Comparison of ENCODE assay signal across 15 cellular contexts in genomic region chr19:45881082-45881908, GRCh38. TPM values are rescaled to one million over a fixed set of nuclear protein-coding genes. Genes with fewer than 3 reads are reported as not detected.
A peak's percentile ranks its signal among the peaks of the same experiment; 100 is the strongest.
DNase-seq lines count a peak whose midpoint lies in the region; ATAC-seq and FAIRE-seq lines count a peak whose summit lies in the region.
"Had no signal": no experiment of that assay in that cellular context is flagged by ENCODE, and none has a peak within 500 bp of the region (broad histone marks: within the 10 kb centered on the region; RNA-seq: fewer than 3 reads in every experiment).

No MANE protein-coding gene starts in this region.

- peak overlapping the region; percentile 81 for H2AK5ac ChIP-seq in neuronal stem cell (ENCODE audit: low read depth, low read length)

- no peak overlapping the region for H2BK120ac ChIP-seq in neuronal stem cell (ENCODE audit: low read depth, low read length)

- DNase-seq in GM18507 (ENCODE audit: extremely low spot score, insufficient read length, low read depth), result no peak
- peak; percentile 5 for DNase-seq in NCI-H146 treated with DMSO at 0.1 percent for 48 hours (lab: John Stamatoyannopoulos, UW; ENCODE audit: unreplicated experiment)
- DNase-seq in neuronal stem cell (ENCODE audit: low spot score), result no peak
- no peak for DNase-seq in SK-N-DZ (ENCODE audit: low spot score)
- DNase-seq in NCI-H128 (lab: John Stamatoyannopoulos, UW; ENCODE audit: unreplicated experiment), result no peak
- DNase-seq: activated CD8-positive, alpha-beta T cell treated with anti-CD3 and anti-CD28 coated beads, Interleukin-2, amount 10 ng/mL, durations not matched to agents 7 days and 5 days; activated gamma-delta T cell treated with Interleukin-2 at 50 U/mL for 16 hours; CD4-positive, CD25-positive, alpha-beta regulatory T cell; gastrocnemius medialis; HCEC 1CT; Kasumi-1 had no signal

- H3K9ac ChIP-seq in endocrine pancreas (ENCODE audit: control insufficient read depth, insufficient read depth, low read length), result peak overlapping the region; percentile 80
- no peak overlapping the region for H3K9ac ChIP-seq in neuronal stem cell (ENCODE audit: low read depth, low read length, poor library complexity)

- peak overlapping the region; percentile 27 for H3K18ac ChIP-seq in neuronal stem cell (ENCODE audit: low read length)

- no peak overlapping the region for H3K14ac ChIP-seq in neuronal stem cell (ENCODE audit: low read length)

- H3K4me2 ChIP-seq in neuronal stem cell (ENCODE audit: insufficient read depth, low read length, poor library complexity, severe bottlenecking), result no peak overlapping the region

- no peak overlapping the region for H2BK5ac ChIP-seq in neuronal stem cell (ENCODE audit: low read length)

- H3K23ac ChIP-seq in neuronal stem cell (ENCODE audit: low read depth, low read length, poor library complexity), result peak overlapping the region; percentile 17

- no peak overlapping the region for H3K27ac ChIP-seq in neuronal stem cell (replicated peaks; ENCODE audit: low read length)
- H3K27ac ChIP-seq: gastrocnemius medialis, right atrium auricular region, SK-N-MC had no signal

- H4K91ac ChIP-seq in neuronal stem cell (ENCODE audit: low read depth, low read length, poor library complexity), result no peak overlapping the region

- no peak overlapping the region for H4K8ac ChIP-seq in neuronal stem cell (ENCODE audit: low read depth, low read length)

- ATAC-seq in GM19395 (IDR thresholded peaks at IDR 0.05; ENCODE audit: unreplicated experiment), result no peak
- ATAC-seq: activated CD8-positive, alpha-beta T cell treated with anti-CD3 and anti-CD28 coated beads, Interleukin-2, amount 10 ng/mL, durations not matched to agents 7 days and 5 days; gastrocnemius medialis had no signal

- H3K79me1 ChIP-seq in neuronal stem cell (ENCODE audit: low read depth, low read length), result peaks cover 13% of the 10 kb centered on the region

- H3K4me3 ChIP-seq in endocrine pancreas (ENCODE audit: control insufficient read depth, insufficient read depth, low read length) (no peak overlapping the region), neuronal stem cell (ENCODE audit: low read length in 2 of 2) (no peak overlapping the region)
- H3K4me3 ChIP-seq: gastrocnemius medialis, right atrium auricular region, SK-N-MC had no signal

- no peak overlapping the region for H2BK12ac ChIP-seq in neuronal stem cell (ENCODE audit: low read length)

- H3K4ac ChIP-seq in neuronal stem cell (ENCODE audit: low read length), result no peak overlapping the region

- H3K4me1 ChIP-seq in endocrine pancreas (ENCODE audit: control insufficient read depth, insufficient read depth, low read length), result no peaks in the 10 kb centered on the region
- H3K4me1 ChIP-seq in neuronal stem cell (ENCODE audit: control insufficient read depth in 2 of 2, insufficient read depth in 1 of 2, low read depth in 1 of 2, low read length in 2 of 2), result peaks cover 19 to 24% of the 10 kb centered on the region in 2 donors

- H3K9me3 ChIP-seq in endocrine pancreas (ENCODE audit: control insufficient read depth, low read length) (no peaks in the 10 kb centered on the region), neuronal stem cell (replicated peaks in 1 of 2; ENCODE audit: control insufficient read depth in 2 of 2, insufficient read depth in 1 of 2, low read depth in 1 of 2, low read length in 2 of 2) (peaks cover 0 to 4% of the 10 kb centered on the region in 2 donors)
- H3K9me3 ChIP-seq: gastrocnemius medialis, right atrium auricular region had no signal

- no peak overlapping the region for H2AFZ ChIP-seq in neuronal stem cell (ENCODE audit: low read length)

- peak overlapping the region; percentile 93 for H2BK15ac ChIP-seq in neuronal stem cell (ENCODE audit: low read length)

- no peaks in the 10 kb centered on the region for H3K27me3 ChIP-seq in endocrine pancreas (ENCODE audit: control insufficient read depth, insufficient read depth, low read length)
- H3K27me3 ChIP-seq in neuronal stem cell (ENCODE audit: control insufficient read depth in 3 of 3, insufficient read depth in 3 of 3, low read depth in 1 of 3, low read length in 3 of 3), result no peaks in the 10 kb centered on the region
- H3K27me3 ChIP-seq: right atrium auricular region had no signal

- no CpG with 5 or more reads among the region's 10 CpGs for WGBS in neuronal stem cell (ENCODE audit: extremely low coverage in 2 of 2, insufficient read length in 2 of 2, insufficient replicate concordance in 1 of 2), 2 donors

- FAIRE-seq in GM18507 (lab: Jason Lieb, UNC), result peak; percentile 63

- H3K36me3 ChIP-seq in endocrine pancreas (ENCODE audit: control insufficient read depth, insufficient read depth, low read length) (no peaks in the 10 kb centered on the region), neuronal stem cell (replicated peaks in 1 of 2; ENCODE audit: control insufficient read depth in 2 of 2, insufficient read depth in 2 of 2, low read length in 2 of 2) (peaks cover 9 to 21% of the 10 kb centered on the region in 2 donors)

RNA-seq across cellular contexts. Expression of gene IRF2BP1, which starts 4.6 kb away (rescaled TPM):
- 14.0 TPM for polyA plus RNA-seq in neuronal stem cell (2013, experiment 1 of 2)
- polyA plus RNA-seq in neuronal stem cell (2013, experiment 2 of 2), result 14.4 TPM
- polyA plus RNA-seq in SK-N-DZ (2014; cell fraction: cytosol; rRNA removed), result 17.9 and 24.2 TPM in 2 replicates
- 11.2 and 14.6 TPM in 2 replicates for polyA plus RNA-seq in SK-N-DZ (2014; cell fraction: nucleus; rRNA removed)

RNA-seq across cellular contexts. Expression of gene FOXA3, which starts 17.2 kb away (rescaled TPM):
- polyA plus RNA-seq in neuronal stem cell (2013, experiment 1 of 2), result 5.9 TPM
- polyA plus RNA-seq in neuronal stem cell (2013, experiment 2 of 2), result 5.6 TPM
- polyA plus RNA-seq in SK-N-DZ (2014; cell fraction: cytosol; rRNA removed), result 0.38 and 0.67 TPM in 2 replicates
- not detected in 2 replicates for polyA plus RNA-seq in SK-N-DZ (2014; cell fraction: nucleus; rRNA removed)
- polyA plus RNA-seq: CD4-positive, CD25-positive, alpha-beta regulatory T cell had no signal

RNA-seq across cellular contexts. Expression of gene SYMPK, which starts 18.3 kb away (rescaled TPM):
- 58.0 TPM for polyA plus RNA-seq in neuronal stem cell (2013, experiment 1 of 2)
- polyA plus RNA-seq in neuronal stem cell (2013, experiment 2 of 2), result 59.5 TPM
- polyA plus RNA-seq in SK-N-DZ (2014; cell fraction: cytosol; rRNA removed), result 26.2 and 27.7 TPM in 2 replicates
- 52.1 and 58.3 TPM in 2 replicates for polyA plus RNA-seq in SK-N-DZ (2014; cell fraction: nucleus; rRNA removed)

RNA-seq across cellular contexts. Expression of gene MYPOP, which starts 21.1 kb away (rescaled TPM):
- 11.4 TPM for polyA plus RNA-seq in neuronal stem cell (2013, experiment 1 of 2)
- 11.5 TPM for polyA plus RNA-seq in neuronal stem cell (2013, experiment 2 of 2)
- 0.79 and 1.1 TPM in 2 replicates for polyA plus RNA-seq in SK-N-DZ (2014; cell fraction: cytosol; rRNA removed)
- 0.52 and 0.67 TPM in 2 replicates for polyA plus RNA-seq in SK-N-DZ (2014; cell fraction: nucleus; rRNA removed)

RNA-seq across cellular contexts. Expression of gene NANOS2, which starts 33.3 kb away (rescaled TPM):
- 0.11 TPM for polyA plus RNA-seq in neuronal stem cell (2013, experiment 1 of 2)
- 0.12 TPM for polyA plus RNA-seq in neuronal stem cell (2013, experiment 2 of 2)
- polyA plus RNA-seq in SK-N-DZ (2014; cell fraction: cytosol; rRNA removed), result not detected in 2 replicates
- polyA plus RNA-seq in SK-N-DZ (2014; cell fraction: nucleus; rRNA removed), result not detected in 2 replicates
- polyA plus RNA-seq: CD4-positive, CD25-positive, alpha-beta regulatory T cell had no signal
